ENCODE assay signal across 8 cellular contexts in the genomic region with DNA sequence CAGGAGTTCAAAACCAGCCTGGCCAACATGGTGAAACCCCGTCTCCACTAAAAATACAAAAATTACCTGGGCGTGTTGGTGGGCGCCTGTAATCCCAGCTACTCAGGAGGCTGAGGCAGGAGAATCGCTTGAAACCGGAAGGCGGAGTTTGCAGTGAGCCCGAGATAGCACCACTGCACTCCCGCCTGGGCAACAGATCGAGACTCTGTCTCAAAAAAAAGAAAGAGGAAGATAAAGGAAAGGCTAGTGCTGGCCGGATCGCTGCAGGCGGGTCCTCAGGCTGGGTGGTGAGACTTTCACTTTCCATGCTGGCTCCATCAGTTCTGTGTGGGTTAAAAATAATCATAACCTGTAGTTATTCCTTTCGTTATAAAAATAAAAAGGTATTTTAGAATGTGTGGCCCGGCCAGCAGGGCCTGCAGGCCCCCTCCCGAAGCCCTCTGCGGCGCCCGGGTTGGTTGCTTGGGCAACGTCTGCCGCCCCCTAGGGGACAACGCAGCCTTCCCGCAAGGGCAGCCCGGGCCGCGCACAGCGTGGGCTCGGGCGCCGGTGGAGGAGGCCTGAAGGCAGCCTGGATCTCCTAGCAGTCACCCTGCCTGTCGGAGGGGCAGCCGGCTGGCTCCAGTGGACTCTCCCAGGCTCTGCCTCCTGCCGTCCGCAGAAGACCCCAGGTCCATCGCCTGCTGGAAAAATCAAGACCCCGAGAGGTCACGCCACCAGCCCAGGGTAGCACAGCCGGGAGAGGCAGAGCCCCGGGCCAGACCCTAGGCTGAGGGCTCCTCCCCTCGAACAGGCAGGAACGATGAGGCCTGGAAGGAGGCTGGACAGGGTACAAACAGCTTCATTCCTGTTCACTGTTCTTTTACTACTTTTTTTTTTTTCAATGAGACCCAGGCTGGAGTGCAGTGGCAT. TPM values are rescaled to one million over a fixed set of nuclear protein-coding genes. Genes with fewer than 3 reads are reported as not detected.
DNase-seq lines count a peak whose midpoint lies in the region; ATAC-seq, FAIRE-seq and TF ChIP-seq lines count a peak whose summit lies in the region.

No MANE protein-coding gene starts in this region.

- TF ChIP-seq EP300 in H1 (IDR thresholded peaks at IDR 0.05; ENCODE audit: borderline replicate concordance in 1 of 2, low read depth in 2 of 2, low read length in 2 of 2) = no peak

- H3K4ac ChIP-seq in H1 (replicated peaks; ENCODE audit: insufficient read length, low read depth, low read length) = no peak overlapping the region

- H3K79me2 ChIP-seq in H1 (ENCODE audit: control insufficient read depth in 1 of 2, insufficient read depth in 2 of 2, low read length in 2 of 2) = no peaks in the 10 kb centered on the region

- peak overlapping the region; percentile 10 to 72 (median 58); a peak in 21 of 22 replicates for H3K4me2 ChIP-seq in BLaER1 treated with 17β-estradiol and CSF1 and Interleukin-3, amounts not matched to agents 10 nM and 100 nM
- H3K4me2 ChIP-seq in H1 (ENCODE audit: insufficient read depth in 1 of 2, low read depth in 2 of 2, low read length in 2 of 2) = peak overlapping the region in 1 of 2 experiments; percentile 24; a peak in 1 of 4 replicates

- no peak overlapping the region for H2BK12ac ChIP-seq in H1 (ENCODE audit: low read depth, low read length)

- peaks cover 11 to 40% (median 18%) of the 10 kb centered on the region in 10 experiments; a peak in 19 of 20 replicates for H3K4me1 ChIP-seq in BLaER1 treated with 17β-estradiol and CSF1 and Interleukin-3, amounts not matched to agents 10 nM and 100 nM
- peaks cover 0 to 2% (median 0%) of the 10 kb centered on the region in 4 experiments; a peak in 3 of 7 replicates for H3K4me1 ChIP-seq in H1 (replicated peaks in 1 of 4; ENCODE audit: control insufficient read depth in 3 of 4, insufficient read depth in 4 of 4, low read length in 3 of 4)
- peaks cover 9% of the 10 kb centered on the region for H3K4me1 ChIP-seq in muscle layer of colon (ENCODE audit: insufficient read depth, low read length)

- H2BK20ac ChIP-seq in H1 (ENCODE audit: low read length) = no peak overlapping the region

- H3K36me3 ChIP-seq in BLaER1 treated with 17β-estradiol and CSF1 and Interleukin-3, amounts not matched to agents 10 nM and 100 nM = no peaks in the 10 kb centered on the region
- H3K36me3 ChIP-seq in H1 (ENCODE audit: control insufficient read depth in 2 of 4, insufficient read depth in 4 of 4, low read length in 3 of 4) = no peaks in the 10 kb centered on the region
- no peaks in the 10 kb centered on the region for H3K36me3 ChIP-seq in muscle layer of colon (ENCODE audit: insufficient read depth, low read length)

- no peaks in the 10 kb centered on the region for H3K23me2 ChIP-seq in H1 (ENCODE audit: low read depth, low read length)

- H4K20me1 ChIP-seq in BLaER1 treated with 17β-estradiol and CSF1 and Interleukin-3, amounts not matched to agents 10 nM and 100 nM = no peaks in the 10 kb centered on the region
- no peaks in the 10 kb centered on the region for H4K20me1 ChIP-seq in H1 (replicated peaks in 1 of 2; ENCODE audit: control insufficient read depth in 1 of 2, insufficient read depth in 2 of 2, low read length in 2 of 2)

- WGBS in H1 (ENCODE audit: extremely low coverage in 1 of 2, insufficient coverage in 1 of 2, insufficient read length in 1 of 2, insufficient replicate concordance in 2 of 2, low coverage in 1 of 2, low lambda C conversion rate in 2 of 2, missing lambda C conversion rate in 1 of 2), 2 experiments = 56% methylated on average over 40 of the region's 40 CpGs; no CpG with 5 or more reads in 1 of the 2 experiments

- 0 out of 2 replicates have a peak overlapping the region, but pooled peaks have one; percentile 53 for H4K8ac ChIP-seq in H1 (ENCODE audit: extremely low read depth, insufficient read depth, low read length)

- H3K14ac ChIP-seq in H1 (ENCODE audit: insufficient read length) = no peak overlapping the region

- peak in 2 of 3 experiments; percentile 76 to 82; a peak in 3 of 4 replicates for TF ChIP-seq CTCF in H1 (IDR thresholded peaks at IDR 0.05; ENCODE audit: control extremely low read depth in 1 of 3, insufficient read depth in 1 of 3, low read depth in 1 of 3, low read length in 3 of 3)

- H3K79me1 ChIP-seq in H1 (ENCODE audit: low read depth, low read length) = no peaks in the 10 kb centered on the region

- CTCF ChIA-PET in H1 (lab: Charles Lee; ENCODE audit: partially characterized antibody) = interaction anchor here (0.6 to 3.0 kb wide), 13 partner anchors 8 to 174 kb away, joined by 3 to 14 read pairs (median 4); no protein-coding TSS in a partner anchor

- H2AK5ac ChIP-seq in H1 (ENCODE audit: low read depth, low read length) = no peak overlapping the region

- no peaks in the 10 kb centered on the region for H3K9me3 ChIP-seq in BLaER1 treated with 17β-estradiol and CSF1 and Interleukin-3, amounts not matched to agents 10 nM and 100 nM (replicated peaks in 1 of 11)
- H3K9me3 ChIP-seq in H1 (ENCODE audit: insufficient read depth in 2 of 2, low read depth in 1 of 2, low read length in 1 of 2) (no peaks in the 10 kb centered on the region), muscle layer of colon (ENCODE audit: low read length) (no peaks in the 10 kb centered on the region)

- peak; percentile 92 for ATAC-seq in GM21381 (IDR thresholded peaks at IDR 0.05; ENCODE audit: unreplicated experiment)

- peak overlapping the region in 6 of 11 experiments; percentile 6 to 61 (median 42); a peak in 11 of 22 replicates for H3K27ac ChIP-seq in BLaER1 treated with 17β-estradiol and CSF1 and Interleukin-3, amounts not matched to agents 10 nM and 100 nM
- H3K27ac ChIP-seq in H1 (ENCODE audit: low read depth, low read length) = no peak overlapping the region
- H3K27ac ChIP-seq in muscle layer of colon (ENCODE audit: low read depth, low read length) = no peak overlapping the region

- H2BK5ac ChIP-seq in H1 (ENCODE audit: low read depth, low read length) = no peak overlapping the region

- no peak overlapping the region for H3K56ac ChIP-seq in H1 (replicated peaks; ENCODE audit: insufficient read length, low read depth, low read length)

- H3K18ac ChIP-seq in H1 (ENCODE audit: extremely low read depth, low read length) = no peak overlapping the region; the same call in 1 of the 2 replicates

- H3K23ac ChIP-seq in H1 (ENCODE audit: insufficient read length) = no peak overlapping the region

- TF ChIP-seq POLR2A in H1 (IDR thresholded peaks at IDR 0.05; ENCODE audit: control extremely low read depth in 1 of 2, low read depth in 2 of 2, low read length in 2 of 2) = no peak

- peak overlapping the region; percentile 3 for H4K91ac ChIP-seq in H1 (replicated peaks; ENCODE audit: insufficient read length, low read length)

- H4K5ac ChIP-seq in H1 (ENCODE audit: insufficient read length, low read depth, low read length) = no peak overlapping the region

- no peak for FAIRE-seq in H1 (lab: Jason Lieb, UNC)

- no peak overlapping the region for H2BK15ac ChIP-seq in H1 (ENCODE audit: low read length)

- peak; percentile 42 to 66; a peak in 3 of 4 replicates for TF ChIP-seq RAD21 in H1 (IDR thresholded peaks at IDR 0.05 in 1 of 2, conservative IDR thresholded peaks at IDR 0.05 in 1 of 2; ENCODE audit: low read depth in 2 of 2, low read length in 2 of 2)

- no peaks in the 10 kb centered on the region for H3K27me3 ChIP-seq in BLaER1 treated with 17β-estradiol and CSF1 and Interleukin-3, amounts not matched to agents 10 nM and 100 nM
- H3K27me3 ChIP-seq in H1 (replicated peaks in 1 of 4; ENCODE audit: control insufficient read depth in 3 of 4, extremely low read depth in 1 of 4, insufficient read depth in 3 of 4, low read length in 3 of 4) (no peaks in the 10 kb centered on the region; a peak in 2 of 7 replicates), muscle layer of colon (ENCODE audit: control insufficient read depth in 1 of 2, insufficient read depth in 2 of 2, low read length in 2 of 2) (no peaks in the 10 kb centered on the region)

- peak overlapping the region in 5 of 10 experiments; percentile 12 to 62 (median 30); a peak in 8 of 20 replicates for H3K4me3 ChIP-seq in BLaER1 treated with 17β-estradiol and CSF1 and Interleukin-3, amounts not matched to agents 10 nM and 100 nM
- no peak overlapping the region for H3K4me3 ChIP-seq in H1 (ENCODE audit: extremely low read depth in 1 of 4, insufficient read depth in 2 of 4, low read depth in 3 of 4, low read length in 4 of 4)
- H3K4me3 ChIP-seq in muscle layer of colon (ENCODE audit: low read depth in 1 of 2, low read length in 2 of 2) = peak overlapping the region; percentile 25 to 52

- POLR2A ChIA-PET in H1 (lab: Charles Lee; ENCODE audit: partially characterized antibody) = interaction anchor here (0.9 to 2.0 kb wide), 4 partner anchors 9 to 23 kb away, joined by 3 to 7 read pairs (median 4); no protein-coding TSS in a partner anchor

- DNase-seq in KBM-7 (peak; percentile 85), H1 (ENCODE audit: low read depth in 1 of 2, low spot score in 2 of 2) (peak; percentile 44 to 92), KG1 (lab: John Stamatoyannopoulos, UW) (no peak)
- DNase-seq in activated CD4-positive, alpha-beta T cell treated with anti-CD3 and anti-CD28 coated beads, Interleukin-2, amount 50 U/mL, for 48 hours = peak; percentile 72 to 78
- peak; percentile 43 to 45 for DNase-seq in stimulated activated CD8-positive, alpha-beta memory T cell treated with anti-CD3 and anti-CD28 coated beads, Interleukin-7, amount 100 ng/mL, for 48 hours (ENCODE audit: extremely low read depth in 1 of 2, low read depth in 1 of 2)

- no peak overlapping the region for H2BK120ac ChIP-seq in H1 (replicated peaks; ENCODE audit: low read depth, low read length)

- in situ Hi-C loops in KBM-7 (cut with MboI; ENCODE audit: low pct_unique_long_range_greater_than_20kb, low sequenced_read_pairs) = no loop called here

- 0 out of 2 replicates have a peak overlapping the region, but pooled peaks have one; percentile 5 for H2AFZ ChIP-seq in H1 (ENCODE audit: low read length)

- peak overlapping the region in 10 of 11 experiments; percentile 11 to 63 (median 52); a peak in 15 of 22 replicates for H3K9ac ChIP-seq in BLaER1 treated with 17β-estradiol and CSF1 and Interleukin-3, amounts not matched to agents 10 nM and 100 nM
- H3K9ac ChIP-seq in H1 (replicated peaks in 1 of 4; ENCODE audit: extremely low read depth in 1 of 4, low read depth in 3 of 4, low read length in 3 of 4) (no peak overlapping the region), muscle layer of colon (ENCODE audit: low read length) (peak overlapping the region; percentile 44)

RNA-seq across cellular contexts. Expression of a gene that starts 5.0 kb away (rescaled TPM):
- total RNA-seq in H1 (2021; fragmentation: NEBNext Ultra II Directional; extraction: Animal tissue kit (Norgen Biotek cat#: 25700)) = not detected in 2 replicates
- polyA plus RNA-seq in H1 (2011; rRNA removed) = not detected in 2 replicates
- 0.05 TPM for polyA plus RNA-seq in H1 (2011; cell fraction: cytosol; rRNA removed)
- not detected for polyA plus RNA-seq in H1 (2011; cell fraction: nucleus; rRNA removed)
- polyA plus RNA-seq in H1 (2012, experiment 1 of 2) = not detected in 4 replicates
- not detected for polyA plus RNA-seq in H1 (2012, experiment 2 of 2)
- not detected for polyA plus RNA-seq in H1 (2013, experiment 1 of 2)
- not detected for polyA plus RNA-seq in H1 (2013, experiment 2 of 2)
- polyA minus RNA-seq in H1 (2011; rRNA and poly(A)+ RNA removed) = not detected in 2 replicates
- polyA minus RNA-seq in H1 (2011; cell fraction: cytosol; rRNA and poly(A)+ RNA removed) = not detected
- polyA minus RNA-seq in H1 (2011; cell fraction: nucleus; rRNA and poly(A)+ RNA removed) = not detected

RNA-seq across cellular contexts. Expression of a gene that starts 11.9 kb away (rescaled TPM):
- 135 TPM in 2 replicates for total RNA-seq in H1 (2021; fragmentation: NEBNext Ultra II Directional; extraction: Animal tissue kit (Norgen Biotek cat#: 25700))
- 177 and 264 TPM in 2 replicates for polyA plus RNA-seq in H1 (2011; rRNA removed)
- 246 TPM for polyA plus RNA-seq in H1 (2011; cell fraction: cytosol; rRNA removed)
- 602 TPM for polyA plus RNA-seq in H1 (2011; cell fraction: nucleus; rRNA removed)
- polyA plus RNA-seq in H1 (2012, experiment 1 of 2) = 92.8 to 166 TPM (median 134 TPM) in 4 replicates
- polyA plus RNA-seq in H1 (2012, experiment 2 of 2) = 78.3 TPM
- polyA plus RNA-seq in H1 (2013, experiment 1 of 2) = 83.1 TPM
- 73.2 TPM for polyA plus RNA-seq in H1 (2013, experiment 2 of 2)
- 33.9 and 54.6 TPM in 2 replicates for polyA minus RNA-seq in H1 (2011; rRNA and poly(A)+ RNA removed)
- polyA minus RNA-seq in H1 (2011; cell fraction: cytosol; rRNA and poly(A)+ RNA removed) = 70.1 TPM
- polyA minus RNA-seq in H1 (2011; cell fraction: nucleus; rRNA and poly(A)+ RNA removed) = 124 TPM

RNA-seq across cellular contexts. Expression of a gene that starts 58.1 kb away (rescaled TPM):
- 11.0 and 11.2 TPM in 2 replicates for total RNA-seq in H1 (2021; fragmentation: NEBNext Ultra II Directional; extraction: Animal tissue kit (Norgen Biotek cat#: 25700))
- 16.2 and 22.7 TPM in 2 replicates for polyA plus RNA-seq in H1 (2011; rRNA removed)
- 13.3 TPM for polyA plus RNA-seq in H1 (2011; cell fraction: cytosol; rRNA removed)
- polyA plus RNA-seq in H1 (2011; cell fraction: nucleus; rRNA removed) = 17.4 TPM
- polyA plus RNA-seq in H1 (2012, experiment 1 of 2) = 7.2 to 10.5 TPM (median 8.4 TPM) in 4 replicates
- polyA plus RNA-seq in H1 (2012, experiment 2 of 2) = 10.9 TPM
- 7.5 TPM for polyA plus RNA-seq in H1 (2013, experiment 1 of 2)
- 6.5 TPM for polyA plus RNA-seq in H1 (2013, experiment 2 of 2)
- 11.2 and 14.3 TPM in 2 replicates for polyA minus RNA-seq in H1 (2011; rRNA and poly(A)+ RNA removed)
- polyA minus RNA-seq in H1 (2011; cell fraction: cytosol; rRNA and poly(A)+ RNA removed) = 8.8 TPM
- polyA minus RNA-seq in H1 (2011; cell fraction: nucleus; rRNA and poly(A)+ RNA removed) = 13.0 TPM

Comparison
In these comparisons a context has a peak if more than half of its experiments do, and no peak if none do; other contexts are left out.
1. H3K27ac ChIP-seq: peak in BLaER1 treated with 17β-estradiol and CSF1 and Interleukin-3, amounts not matched to agents 10 nM and 100 nM (6 of 11); none in H1 (single experiment) and muscle layer of colon (single experiment).
2. H3K4me3 ChIP-seq: peak in muscle layer of colon (2 of 2); none in H1 (0 of 4).
3. H3K9ac ChIP-seq: peak in BLaER1 treated with 17β-estradiol and CSF1 and Interleukin-3, amounts not matched to agents 10 nM and 100 nM (10 of 11) and muscle layer of colon (single experiment); none in H1 (0 of 4).